ENCODE assay signal across 2 cellular contexts in the genomic region with DNA sequence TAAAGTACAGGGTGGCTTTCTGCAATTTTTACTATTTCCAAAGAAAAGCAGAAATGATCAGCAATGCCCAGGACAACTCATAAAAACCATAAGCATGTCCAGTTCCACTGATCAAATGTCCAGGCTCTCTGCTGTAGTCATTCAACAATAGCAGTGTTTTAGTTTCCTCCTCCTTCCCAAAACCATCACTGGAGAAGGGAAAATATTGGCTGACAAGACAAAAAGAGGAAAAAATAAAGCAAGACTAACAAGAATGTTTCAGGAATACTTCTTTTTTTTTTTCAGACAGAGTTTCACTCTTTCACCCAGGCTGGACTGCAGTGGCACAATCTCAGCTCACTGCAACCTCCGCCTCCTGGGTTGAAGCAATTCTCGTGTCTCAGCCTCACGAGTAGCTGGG.
TF ChIP-seq lines count a peak whose summit lies in the region.

No MANE protein-coding gene starts in this region.

TF ChIP-seq in A549, 52 proteins besides CTCF, POLR2A, EP300 and RAD21:
- TF ChIP-seq GATA3 (IDR thresholded peaks at IDR 0.05; ENCODE audit: borderline replicate concordance) (no peak), MAFK (IDR thresholded peaks at IDR 0.05; ENCODE audit: partially characterized antibody) (peak; percentile 44), PHF8 (IDR thresholded peaks at IDR 0.05; ENCODE audit: borderline replicate concordance, low read depth) (no peak), ZFP36 (IDR thresholded peaks at IDR 0.05; ENCODE audit: borderline replicate concordance, partially characterized antibody) (no peak)
TF ChIP-seq in A549: peak in this region for 1.

TF ChIP-seq in K562, 482 proteins besides CTCF, POLR2A, EP300 and RAD21:
- TF ChIP-seq HNRNPLL (IDR thresholded peaks at IDR 0.05; ENCODE audit: low read depth, low read length, poor library complexity, severe bottlenecking) (no peak), C11orf30 (IDR thresholded peaks at IDR 0.05; ENCODE audit: low read depth) (peak; percentile 11; the same call in 1 of the 2 replicates), ZNF316 (IDR thresholded peaks at IDR 0.05) (peak; percentile 56)
